ENCODE assay signal across 24 cellular contexts in the genomic region with DNA sequence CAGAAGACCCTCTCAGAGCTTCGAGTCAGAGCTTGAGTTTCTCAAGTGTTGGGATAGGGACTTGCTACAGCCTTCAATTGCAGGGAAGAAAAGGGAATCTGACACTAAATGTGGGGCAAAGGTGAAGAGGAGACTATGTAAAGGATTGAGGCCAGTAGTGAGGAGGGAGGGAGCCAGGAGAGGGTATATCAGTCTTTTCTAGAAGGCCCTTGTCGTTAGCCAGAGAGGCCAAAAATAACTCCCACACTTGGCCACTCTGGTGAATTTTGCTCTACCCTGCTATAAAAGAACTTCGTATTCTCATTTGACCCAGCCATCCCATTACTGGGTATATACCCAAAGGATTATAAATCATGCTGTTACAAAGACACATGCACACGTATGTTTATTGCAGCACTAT.
"Had no signal": no experiment of that assay in that cellular context is flagged by ENCODE, and none has a peak within 500 bp of the region (broad histone marks: within the 10 kb centered on the region; RNA-seq: fewer than 3 reads in every experiment).

No MANE protein-coding gene starts in this region.

- H3K4me1 ChIP-seq: neural progenitor cell, parathyroid adenoma had no signal

- H3K27ac ChIP-seq: neural progenitor cell, ovary, parathyroid adenoma, psoas muscle, right lobe of liver, sigmoid colon, stomach, thoracic aorta, thyroid gland, tibial nerve, upper lobe of right lung, uterus had no signal

- H3K4me3 ChIP-seq: neural progenitor cell, ovary, psoas muscle, right lobe of liver, sigmoid colon, stomach, thoracic aorta, thyroid gland, tibial nerve, upper lobe of right lung, uterus had no signal

- ATAC-seq: naive thymus-derived CD4-positive, alpha-beta T cell; natural killer cell; psoas muscle; right lobe of liver; stimulated activated effector memory CD8-positive, alpha-beta T cell treated with anti-CD3 and anti-CD28 coated beads, Interleukin-12 subunit alpha, Interleukin-12 subunit beta, amount 100 ng/mL, for 72 hours; stimulated activated naive B cell treated with anti-CD40 and anti-IgM and Interleukin-4, amounts not matched to agents 10 μg/mL and 1 μg/mL and 100 μg/mL, for 72 hours; upper lobe of right lung had no signal

- DNase-seq: naive thymus-derived CD4-positive, alpha-beta T cell; natural killer cell; occipital lobe; ovary; posterior cingulate gyrus; psoas muscle; right lobe of liver; sigmoid colon; small intestine; stimulated activated CD4-positive, alpha-beta T cell treated with anti-CD3 and anti-CD28 coated beads, Interleukin-15, amount 100 ng/mL, for 24 hours; stimulated activated CD4-positive, alpha-beta T cell treated with anti-CD3 and anti-CD28 coated beads, Interleukin-2, amount 100 ng/mL, for 24 hours; stimulated activated CD4-positive, alpha-beta T cell treated with anti-CD3 and anti-CD28 coated beads, Interleukin-2, amount 100 ng/mL, for 48 hours; stimulated activated CD4-positive, alpha-beta T cell treated with anti-CD3 and anti-CD28 coated beads, Interleukin-4, amount 100 ng/mL, for 24 hours; stimulated activated naive B cell treated with anti-CD40 and anti-IgM and Interleukin-4, amounts not matched to agents 10 μg/mL and 1 μg/mL and 100 μg/mL, for 72 hours; stimulated activated naive CD4-positive, alpha-beta T cell treated with Interleukin-2 at 50 U/mL for 16 hours; stomach; thyroid gland; upper lobe of right lung; uterus had no signal

- H3K36me3 ChIP-seq: neural progenitor cell, ovary, right lobe of liver, sigmoid colon, stomach, thoracic aorta, thyroid gland, tibial nerve, upper lobe of right lung, uterus had no signal

- H3K9me3 ChIP-seq: ovary, psoas muscle, right lobe of liver, sigmoid colon, stomach, thoracic aorta, thyroid gland, tibial nerve, upper lobe of right lung, uterus had no signal

- H3K27me3 ChIP-seq: neural progenitor cell, ovary, right lobe of liver, sigmoid colon, stomach, thyroid gland, tibial nerve, upper lobe of right lung, uterus had no signal
